ENCODE assay signal across 8 cellular contexts in the genomic region with DNA sequence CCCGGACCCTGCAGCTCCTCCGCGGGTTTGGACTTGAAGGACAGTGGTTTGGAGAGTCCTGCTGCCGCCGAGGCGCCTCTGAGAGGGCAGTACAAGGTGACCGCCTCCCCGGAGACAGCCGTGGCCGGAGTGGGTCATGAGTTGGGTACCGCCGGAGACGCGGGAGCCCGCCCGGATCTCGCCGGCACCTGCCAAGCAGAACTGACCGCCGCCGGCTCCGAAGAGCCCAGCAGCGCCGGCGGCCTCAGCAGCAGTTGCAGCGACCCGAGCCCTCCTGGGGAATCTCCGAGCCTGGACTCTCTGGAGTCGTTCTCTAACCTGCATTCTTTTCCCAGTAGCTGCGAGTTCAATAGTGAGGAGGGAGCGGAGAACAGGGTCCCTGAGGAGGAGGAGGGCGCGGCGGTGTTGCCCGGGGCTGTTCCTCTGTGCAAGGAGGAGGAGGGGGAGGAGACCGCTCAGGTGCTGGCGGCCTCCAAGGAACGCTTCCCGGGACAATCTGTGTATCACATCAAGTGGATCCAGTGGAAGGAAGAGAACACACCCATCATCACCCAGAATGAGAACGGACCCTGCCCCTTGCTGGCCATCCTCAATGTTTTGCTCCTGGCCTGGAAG. TPM values are rescaled to one million over a fixed set of nuclear protein-coding genes. Genes with fewer than 3 reads are reported as not detected.
DNase-seq lines count a peak whose midpoint lies in the region; ATAC-seq and TF ChIP-seq lines count a peak whose summit lies in the region.

No MANE protein-coding gene starts in this region.

- peaks cover 3% of the 10 kb centered on the region; the same call in 1 of the 2 replicates for H3K9me1 ChIP-seq in IMR-90 (ENCODE audit: insufficient read depth, low read length)

- H3K27ac ChIP-seq in IMR-90 (ENCODE audit: insufficient read depth, low read length) (peak overlapping the region; percentile 93), endodermal cell (ENCODE audit: low read depth, low read length) (peak overlapping the region; percentile 89), thoracic aorta (peak overlapping the region; percentile 94 to 98)

- no peaks in the 10 kb centered on the region for H3K36me3 ChIP-seq in IMR-90 (ENCODE audit: control insufficient read depth, insufficient read depth, low read length)
- no peaks in the 10 kb centered on the region for H3K36me3 ChIP-seq in endodermal cell (ENCODE audit: control insufficient read depth, insufficient read depth, low read length)
- no peaks in the 10 kb centered on the region for H3K36me3 ChIP-seq in thoracic aorta

- no peak for TF ChIP-seq CTCF in Calu3 (IDR thresholded peaks at IDR 0.05; ENCODE audit: unreplicated experiment)
- TF ChIP-seq CTCF in IMR-90 (conservative IDR thresholded peaks at IDR 0.05; ENCODE audit: low read depth, low read length), result no peak
- no peak for TF ChIP-seq CTCF in endodermal cell (conservative IDR thresholded peaks at IDR 0.05)
- TF ChIP-seq CTCF in thoracic aorta (IDR thresholded peaks at IDR 0.05), result no peak

- peak overlapping the region; percentile 57; the same call in 1 of the 2 replicates for H2BK20ac ChIP-seq in IMR-90 (ENCODE audit: low read depth, low read length)

- H3K4me2 ChIP-seq in IMR-90 (ENCODE audit: low read depth, low read length), result peak overlapping the region; percentile 95

- H3K14ac ChIP-seq in IMR-90 (replicated peaks; ENCODE audit: low read depth, low read length), result peak overlapping the region; percentile 94

- H2AFZ ChIP-seq in IMR-90 (replicated peaks; ENCODE audit: low read length, poor library complexity), result peak overlapping the region; percentile 95

- H3K23ac ChIP-seq in IMR-90 (ENCODE audit: low read depth, low read length), result peak overlapping the region; percentile 77

- H2AK5ac ChIP-seq in IMR-90 (ENCODE audit: low read depth, low read length), result peak overlapping the region; percentile 83

- CTCF ChIA-PET in Calu3 (lab: Charles Lee), result interaction anchor here (1.0 to 2.2 kb wide), 11 partner anchors 19 to 559 kb away, joined by 3 to 17 read pairs (median 8); partner anchors contain the start of gene ADAM10
- CTCF ChIA-PET in IMR-90 (lab: Yijun Ruan, JAX), result interaction anchor here (1.2 to 1.7 kb wide), 2 partner anchors 12 to 543 kb away, joined by 4 to 8 read pairs; no protein-coding TSS in a partner anchor

- POLR2A ChIA-PET in IMR-90 (lab: Charles Lee; ENCODE audit: unreplicated experiment), result interaction anchor here (2.1 kb wide), 1 partner anchor 22 kb away, joined by 9 read pairs; the partner anchor contains the start of gene ADAM10

- TF ChIP-seq POLR2A in IMR-90 (IDR thresholded peaks at IDR 0.05; ENCODE audit: low read depth, low read length), result no peak

- no peak for TF ChIP-seq RAD21 in IMR-90 (IDR thresholded peaks at IDR 0.05; ENCODE audit: low read length)

- dilution Hi-C loops in IMR-90 (cut with HindIII; ENCODE audit: low sequenced_read_pairs, unreplicated experiment), result no loop called here

- H2BK15ac ChIP-seq in IMR-90 (ENCODE audit: low read depth, low read length), result no peak overlapping the region; the same call in 2 of the 3 replicates

- peak overlapping the region; percentile 81 for H4K91ac ChIP-seq in IMR-90 (ENCODE audit: insufficient read depth, low read depth, low read length)

- WGBS in IMR-90 (ENCODE audit: extremely low coverage in 2 of 2, insufficient read length in 1 of 2), 2 experiments, result 1% methylated on average over 12 of the region's 40 CpGs; no CpG with 5 or more reads in 1 of the 2 experiments
- 0% methylated on average over 8 to 39 of the region's 40 CpGs for WGBS in endodermal cell (ENCODE audit: insufficient coverage in 1 of 2, insufficient read length in 1 of 2), 2 experiments

- H3K9ac ChIP-seq in IMR-90 (ENCODE audit: low read depth, low read length) (peak overlapping the region; percentile 86), endodermal cell (ENCODE audit: extremely low read depth, low read length, poor library complexity, severe bottlenecking) (peak overlapping the region; percentile 40)

- H3K27ac Mint-ChIP-seq in Calu3 (ENCODE audit: unreplicated experiment), result no peak overlapping the region
- H3K27ac Mint-ChIP-seq in endodermal cell, result peak overlapping the region; percentile 92

- H3K4me1 ChIP-seq in IMR-90 (ENCODE audit: control insufficient read depth, insufficient read depth, low read length) (no peaks in the 10 kb centered on the region), endodermal cell (ENCODE audit: control insufficient read depth, insufficient read depth, low read length) (no peaks in the 10 kb centered on the region), thoracic aorta (ENCODE audit: control insufficient read depth in 1 of 2, low read depth in 2 of 2) (peaks cover 22 to 45% of the 10 kb centered on the region in 2 donors)

- H4K20me1 ChIP-seq in IMR-90 (ENCODE audit: insufficient read depth, low read length), result peaks cover 25% of the 10 kb centered on the region; the same call in 1 of the 2 replicates

- H3K36me3 Mint-ChIP-seq in Calu3 (ENCODE audit: insufficient read depth, unreplicated experiment), result no peaks in the 10 kb centered on the region
- H3K36me3 Mint-ChIP-seq in endodermal cell (ENCODE audit: low read depth), result no peaks in the 10 kb centered on the region

- H3K27me3 Mint-ChIP-seq in Calu3 (ENCODE audit: unreplicated experiment), result no peaks in the 10 kb centered on the region
- no peaks in the 10 kb centered on the region for H3K27me3 Mint-ChIP-seq in endodermal cell (ENCODE audit: insufficient read depth)

- in situ Hi-C loops in IMR-90 (cut with MboI; ENCODE audit: low sequenced_read_pairs), result loop anchor here (25.0 kb wide), 1 partner anchor 534 kb away; no protein-coding TSS in a partner anchor

- DNase-seq in Calu3, result peak; percentile 65
- DNase-seq in IMR-90, result no peak
- peak; percentile 31 to 42 for DNase-seq in activated CD4-positive, alpha-beta T cell treated with anti-CD3 and anti-CD28 coated beads, Interleukin-2, amount 50 U/mL, for 48 hours
- peak; percentile 83 for DNase-seq in endodermal cell
- DNase-seq in midbrain (lab: John Stamatoyannopoulos, UW), result peak; percentile 73
- DNase-seq in thoracic aorta (ENCODE audit: low spot score), result no peak
- DNase-seq in DMS153 treated with DMSO at 0.1 percent for 48 hours (lab: John Stamatoyannopoulos, UW; ENCODE audit: unreplicated experiment), result no peak

- H2AK9ac ChIP-seq in IMR-90 (replicated peaks; ENCODE audit: low read depth, low read length, poor library complexity), result peak overlapping the region; percentile 96

- H3K9me3 ChIP-seq in IMR-90 (ENCODE audit: control insufficient read depth, insufficient read depth, low read length), result no peaks in the 10 kb centered on the region
- H3K9me3 ChIP-seq in endodermal cell (ENCODE audit: control insufficient read depth, low read length), result no peaks in the 10 kb centered on the region
- H3K9me3 ChIP-seq in thoracic aorta, result no peaks in the 10 kb centered on the region

- H3K4me1 Mint-ChIP-seq in Calu3 (ENCODE audit: low read depth, unreplicated experiment) (no peaks in the 10 kb centered on the region), endodermal cell (peaks cover 15% of the 10 kb centered on the region)

- H3K9me3 Mint-ChIP-seq in Calu3 (ENCODE audit: low read depth, unreplicated experiment), result no peaks in the 10 kb centered on the region
- H3K9me3 Mint-ChIP-seq in endodermal cell, result no peaks in the 10 kb centered on the region

- H3K27me3 ChIP-seq in IMR-90 (ENCODE audit: control insufficient read depth, insufficient read depth, low read length) (no peaks in the 10 kb centered on the region), endodermal cell (ENCODE audit: control insufficient read depth, insufficient read depth, low read length, poor library complexity, severe bottlenecking) (no peaks in the 10 kb centered on the region), thoracic aorta (replicated peaks; ENCODE audit: insufficient read depth) (no peaks in the 10 kb centered on the region)

- peak overlapping the region; percentile 88 for H3K4me3 ChIP-seq in IMR-90 (ENCODE audit: insufficient read depth, low read depth, low read length)
- H3K4me3 ChIP-seq in endodermal cell (ENCODE audit: low read length), result peak overlapping the region; percentile 99
- H3K4me3 ChIP-seq in thoracic aorta, result peak overlapping the region; percentile 95

- peak overlapping the region; percentile 87; the same call in 1 of the 2 replicates for H3K56ac ChIP-seq in IMR-90 (ENCODE audit: extremely low read depth, insufficient read depth, low read length)

- BruUV-seq in Calu3 (replicated peaks; lab: Mats Ljungman, UMichigan) (TSS peak; percentile 20), IMR-90 (replicated peaks; lab: Mats Ljungman, UMichigan) (no TSS peak)

- peak overlapping the region; percentile 87 for H3K4ac ChIP-seq in IMR-90 (ENCODE audit: low read depth, low read length)

- peaks cover 17 to 36% of the 10 kb centered on the region in 2 experiments for H3K79me1 ChIP-seq in IMR-90 (ENCODE audit: low read depth in 1 of 2, low read length in 2 of 2)

- H3K18ac ChIP-seq in IMR-90 (ENCODE audit: low read depth, low read length), result peak overlapping the region; percentile 22

- peak overlapping the region; percentile 4 to 66; a peak in 2 of 4 replicates for H4K8ac ChIP-seq in IMR-90 (ENCODE audit: low read depth in 2 of 2, low read length in 2 of 2)

- H4K5ac ChIP-seq in IMR-90 (ENCODE audit: low read depth, low read length), result peak overlapping the region; percentile 75

- ATAC-seq in GM21526 (IDR thresholded peaks at IDR 0.05; ENCODE audit: low FRiP score, unreplicated experiment), result peak; percentile 16
- peak; percentile 13 for ATAC-seq in IMR-90 (ENCODE audit: low read depth)
- ATAC-seq in thoracic aorta (ENCODE audit: insufficient number of reproducible peaks, low FRiP score, low read depth), result peak; percentile 27

- H3K4me3 Mint-ChIP-seq in Calu3 (ENCODE audit: low read depth, unreplicated experiment) (no peak overlapping the region), endodermal cell (no peak overlapping the region)

- H2BK5ac ChIP-seq in IMR-90 (ENCODE audit: low read depth, low read length, poor library complexity, severe bottlenecking), result peak overlapping the region; percentile 81

- H2BK120ac ChIP-seq in IMR-90 (ENCODE audit: low read depth, low read length), result peak overlapping the region; percentile 48

- intact Hi-C loops in Calu3 (cut with micrococcal nuclease; ENCODE audit: unreplicated experiment) (loop anchor here (5.0 kb wide), 4 partner anchors 81 to 544 kb away; partner anchors contain the start of gene SLTM), IMR-90 (cut with micrococcal nuclease) (loop anchor here (2.0 to 5.0 kb wide), 4 partner anchors 23 to 544 kb away; partner anchors contain the start of genes ADAM10 and SLTM)

RNA-seq across cellular contexts. Expression of gene MINDY2, which starts 0.6 kb away (rescaled TPM):
- total RNA-seq in Calu3 (2022), result 46.2 and 59.0 TPM in 2 replicates
- 9.3 and 15.0 TPM in 2 replicates for total RNA-seq in IMR-90 (2012; rRNA removed)
- polyA plus RNA-seq in IMR-90 (2012; rRNA removed), result 3.1 and 4.0 TPM in 2 replicates
- polyA plus RNA-seq in IMR-90 (2012; cell fraction: cytosol; rRNA removed), result 1.0 and 1.8 TPM in 2 replicates
- 2.4 and 3.9 TPM in 2 replicates for polyA plus RNA-seq in IMR-90 (2012; cell fraction: nucleus; rRNA removed; ENCODE audit: low replicate concordance)
- 10 to 100 TPM; 26.6 to 32.5 TPM for total RNA-seq in endodermal cell
- 9.8 TPM for polyA plus RNA-seq in endodermal cell (2013, experiment 1 of 2)
- polyA plus RNA-seq in endodermal cell (2013, experiment 2 of 2), result 11.1 TPM
- total RNA-seq in thoracic aorta, result 10 to 100 TPM; 32.0 to 39.4 TPM

RNA-seq across cellular contexts. Expression of gene ADAM10, which starts 22.2 kb away (rescaled TPM):
- 407 and 474 TPM in 2 replicates for total RNA-seq in Calu3 (2022)
- total RNA-seq in IMR-90 (2012; rRNA removed), result 185 and 217 TPM in 2 replicates
- 90.4 and 110 TPM in 2 replicates for polyA plus RNA-seq in IMR-90 (2012; rRNA removed)
- polyA plus RNA-seq in IMR-90 (2012; cell fraction: cytosol; rRNA removed), result 47.3 and 49.4 TPM in 2 replicates
- polyA plus RNA-seq in IMR-90 (2012; cell fraction: nucleus; rRNA removed; ENCODE audit: low replicate concordance), result 11.6 and 52.2 TPM in 2 replicates
- total RNA-seq in endodermal cell, result 100 to 1,000 TPM; 191 to 211 TPM
- 168 TPM for polyA plus RNA-seq in endodermal cell (2013, experiment 1 of 2)
- polyA plus RNA-seq in endodermal cell (2013, experiment 2 of 2), result 155 TPM
- total RNA-seq in thoracic aorta, result 10 to 100 TPM; 41.2 to 63.1 TPM

Comparison
In these comparisons a context has a peak if more than half of its experiments do, and no peak if none do; other contexts are left out.
1. DNase-seq: peak in Calu3 (single experiment), activated CD4-positive, alpha-beta T cell treated with anti-CD3 and anti-CD28 coated beads, Interleukin-2, amount 50 U/mL, for 48 hours (2 of 2), endodermal cell (single experiment) and midbrain (single experiment); none in IMR-90 (single experiment), thoracic aorta (single experiment) and DMS153 treated with DMSO at 0.1 percent for 48 hours (single experiment).
2. Peak in every context shown above with its lines, with median percentiles within 50 percentile points of each other: ATAC-seq, H3K27ac ChIP-seq and H3K4me3 ChIP-seq.